ENCODE assay signal across 20 cellular contexts in genomic region chr10:35210961-35211360, GRCh38.
A peak's percentile ranks its signal among the peaks of the same experiment; 100 is the strongest.
DNase-seq lines count a peak whose midpoint lies in the region; ATAC-seq and TF ChIP-seq lines count a peak whose summit lies in the region.
"Had no signal": no experiment of that assay in that cellular context is flagged by ENCODE, and none has a peak within 500 bp of the region (broad histone marks: within the 10 kb centered on the region; RNA-seq: fewer than 3 reads in every experiment).

No MANE protein-coding gene starts in this region.

- no peak for TF ChIP-seq CTCF in tibial nerve (IDR thresholded peaks at IDR 0.05)

- no peak for TF ChIP-seq POLR2A in tibial nerve (IDR thresholded peaks at IDR 0.05)

- no peak overlapping the region for H3K4me3 ChIP-seq in muscle layer of duodenum (ENCODE audit: low read depth in 1 of 2, low read length in 2 of 2)
- no peak overlapping the region for H3K4me3 ChIP-seq in tibial nerve
- H3K4me3 ChIP-seq: GM12878, SJCRH30, upper lobe of left lung had no signal

- no peak for TF ChIP-seq EP300 in tibial nerve (IDR thresholded peaks at IDR 0.05)

- H3K27ac ChIP-seq in muscle layer of duodenum (ENCODE audit: low read length): peak overlapping the region; percentile 14
- peak overlapping the region; percentile 7 to 72 (median 54) for H3K27ac ChIP-seq in tibial nerve
- H3K27ac ChIP-seq: neutrophil, SJCRH30 had no signal

- H3K36me3 Mint-ChIP-seq in activated naive CD8-positive, alpha-beta T cell treated with anti-CD3 and anti-CD28 coated beads, Interleukin-2, amount 10 ng/mL, durations not matched to agents 7 days and 5 days: peaks cover 41% of the 10 kb centered on the region
- H3K36me3 Mint-ChIP-seq in activated naive CD8-positive, alpha-beta T cell treated with anti-CD3 and anti-CD28 coated beads for 36 hours: peaks cover 54% of the 10 kb centered on the region
- peaks cover 28% of the 10 kb centered on the region for H3K36me3 Mint-ChIP-seq in dendritic cell treated with granulocyte-macrophage colony-stimulating factor and Interleukin-4, amounts not matched to agents 40 ng/mL and 50 ng/mL, for 4 days (ENCODE audit: low read depth)

- H3K9me3 ChIP-seq in muscle layer of duodenum (ENCODE audit: control insufficient read depth in 1 of 2, low read length in 2 of 2): no peaks in the 10 kb centered on the region
- H3K9me3 ChIP-seq in tibial nerve: no peaks in the 10 kb centered on the region
- H3K9me3 ChIP-seq: neutrophil, SJCRH30, upper lobe of left lung had no signal

- POLR2A ChIA-PET in activated naive CD8-positive, alpha-beta T cell treated with anti-CD3 and anti-CD28 coated beads, Interleukin-2, amount 10 ng/mL, durations not matched to agents 7 days and 5 days (lab: Charles Lee): interaction anchor here (1.0 to 11.4 kb wide), 3 partner anchors 14 to 81 kb away, joined by 3 to 155 read pairs (median 5); partner anchors contain the start of gene CREM

- H3K27me3 Mint-ChIP-seq in activated naive CD8-positive, alpha-beta T cell treated with anti-CD3 and anti-CD28 coated beads, Interleukin-2, amount 10 ng/mL, durations not matched to agents 7 days and 5 days: no peaks in the 10 kb centered on the region
- no peaks in the 10 kb centered on the region for H3K27me3 Mint-ChIP-seq in activated naive CD8-positive, alpha-beta T cell treated with anti-CD3 and anti-CD28 coated beads for 36 hours
- H3K27me3 Mint-ChIP-seq in dendritic cell treated with granulocyte-macrophage colony-stimulating factor and Interleukin-4, amounts not matched to agents 40 ng/mL and 50 ng/mL, for 4 days: no peaks in the 10 kb centered on the region

- ATAC-seq in activated naive CD8-positive, alpha-beta T cell treated with anti-CD3 and anti-CD28 coated beads, Interleukin-2, amount 10 ng/mL, durations not matched to agents 7 days and 5 days (ENCODE audit: low read depth): no peak
- ATAC-seq: GM12878, HCT116, left cardiac atrium, sciatic nerve had no signal

- intact Hi-C loops in dendritic cell treated with granulocyte-macrophage colony-stimulating factor and Interleukin-4, amounts not matched to agents 40 ng/mL and 50 ng/mL, for 4 days (cut with micrococcal nuclease): no loop called here

- H3K4me1 ChIP-seq in muscle layer of duodenum (ENCODE audit: control insufficient read depth in 1 of 2, insufficient read depth in 2 of 2, low read length in 2 of 2): peaks cover 0 to 6% of the 10 kb centered on the region in 2 donors
- peaks cover 0 to 15% (median 0%) of the 10 kb centered on the region in 4 donors for H3K4me1 ChIP-seq in tibial nerve

- no peaks in the 10 kb centered on the region for H3K9me3 Mint-ChIP-seq in activated naive CD8-positive, alpha-beta T cell treated with anti-CD3 and anti-CD28 coated beads, Interleukin-2, amount 10 ng/mL, durations not matched to agents 7 days and 5 days
- no peaks in the 10 kb centered on the region for H3K9me3 Mint-ChIP-seq in activated naive CD8-positive, alpha-beta T cell treated with anti-CD3 and anti-CD28 coated beads for 36 hours
- no peaks in the 10 kb centered on the region for H3K9me3 Mint-ChIP-seq in dendritic cell treated with granulocyte-macrophage colony-stimulating factor and Interleukin-4, amounts not matched to agents 40 ng/mL and 50 ng/mL, for 4 days

- peaks cover 46% of the 10 kb centered on the region for H3K4me1 Mint-ChIP-seq in activated naive CD8-positive, alpha-beta T cell treated with anti-CD3 and anti-CD28 coated beads, Interleukin-2, amount 10 ng/mL, durations not matched to agents 7 days and 5 days
- H3K4me1 Mint-ChIP-seq in activated naive CD8-positive, alpha-beta T cell treated with anti-CD3 and anti-CD28 coated beads for 36 hours: peaks cover 24% of the 10 kb centered on the region
- H3K4me1 Mint-ChIP-seq in dendritic cell treated with granulocyte-macrophage colony-stimulating factor and Interleukin-4, amounts not matched to agents 40 ng/mL and 50 ng/mL, for 4 days (ENCODE audit: low read depth): peaks cover 50% of the 10 kb centered on the region

- H3K36me3 ChIP-seq in muscle layer of duodenum (ENCODE audit: control insufficient read depth in 1 of 2, insufficient read depth in 2 of 2, low read length in 2 of 2) (peaks cover 5 to 11% of the 10 kb centered on the region in 2 donors), tibial nerve (peaks cover 0 to 10% (median 0%) of the 10 kb centered on the region in 3 donors)
- H3K36me3 ChIP-seq: neutrophil, SJCRH30 had no signal

- H3K27me3 ChIP-seq in muscle layer of duodenum (ENCODE audit: low read depth, low read length): no peaks in the 10 kb centered on the region
- H3K27me3 ChIP-seq in tibial nerve: no peaks in the 10 kb centered on the region
- H3K27me3 ChIP-seq: neutrophil, SJCRH30, upper lobe of left lung had no signal

- no peak overlapping the region for H3K4me3 Mint-ChIP-seq in activated naive CD8-positive, alpha-beta T cell treated with anti-CD3 and anti-CD28 coated beads, Interleukin-2, amount 10 ng/mL, durations not matched to agents 7 days and 5 days
- H3K4me3 Mint-ChIP-seq in activated naive CD8-positive, alpha-beta T cell treated with anti-CD3 and anti-CD28 coated beads for 36 hours: no peak overlapping the region
- H3K4me3 Mint-ChIP-seq in dendritic cell treated with granulocyte-macrophage colony-stimulating factor and Interleukin-4, amounts not matched to agents 40 ng/mL and 50 ng/mL, for 4 days: no peak overlapping the region

- peak overlapping the region; percentile 49 for H3K27ac Mint-ChIP-seq in activated naive CD8-positive, alpha-beta T cell treated with anti-CD3 and anti-CD28 coated beads, Interleukin-2, amount 10 ng/mL, durations not matched to agents 7 days and 5 days
- H3K27ac Mint-ChIP-seq in activated naive CD8-positive, alpha-beta T cell treated with anti-CD3 and anti-CD28 coated beads for 36 hours: no peak overlapping the region
- H3K27ac Mint-ChIP-seq in dendritic cell treated with granulocyte-macrophage colony-stimulating factor and Interleukin-4, amounts not matched to agents 40 ng/mL and 50 ng/mL, for 4 days: peak overlapping the region; percentile 90

- no peak for DNase-seq in activated naive CD8-positive, alpha-beta T cell treated with anti-CD3 and anti-CD28 coated beads, Interleukin-2, amount 10 ng/mL, durations not matched to agents 7 days and 5 days
- DNase-seq in activated naive CD8-positive, alpha-beta T cell treated with anti-CD3 and anti-CD28 coated beads for 36 hours: no peak
- DNase-seq in tibial nerve (ENCODE audit: low spot score in 2 of 2) (no peak), SIG-M5 treated with dmso at 0.1 percent for 504 hours (lab: John Stamatoyannopoulos, UW; ENCODE audit: unreplicated experiment) (no peak), cortex of kidney (lab: John Stamatoyannopoulos, UW) (no peak), NCI-H1105 treated with DMSO at 0.1 percent for 48 hours (lab: John Stamatoyannopoulos, UW) (no peak)
- DNase-seq: activated CD4-positive, alpha-beta T cell treated with anti-CD3 and anti-CD28 coated beads, Interleukin-2, amount 50 U/mL, for 48 hours; hippocampal formation; left cardiac atrium; NCI-H2081; NCI-H524; SJCRH30; stimulated activated CD4-positive, alpha-beta T cell treated with anti-CD3 and anti-CD28 coated beads, Interleukin-2, amount 100 ng/mL, for 48 hours; upper lobe of left lung had no signal

- 55 to 62% methylated on average over 6 of the region's 6 CpGs for WGBS in tibial nerve, 2 donors
